Comparison of ENCODE assay signal across 7 cellular contexts in genomic region chr3:43690400-43691119, GRCh38.
DNase-seq lines count a peak whose midpoint lies in the region; ATAC-seq and TF ChIP-seq lines count a peak whose summit lies in the region.

Gene ABHD5, plus strand, starts transcription at chr3:43690938. Its CDS starts 55 bp downstream, at chr3:43690993.

- peak; percentile 88 for ATAC-seq in GM18505 (IDR thresholded peaks at IDR 0.05; ENCODE audit: unreplicated experiment)
- peak; percentile 87 for ATAC-seq in HG02943 (IDR thresholded peaks at IDR 0.05; ENCODE audit: low read depth, unreplicated experiment)

- H3K4me3 ChIP-seq in retinal pigment epithelial cell (ENCODE audit: low read length), result peak within 1 kb of the TSS; percentile 69

- peak; percentile 87 for DNase-seq in NCI-H2029 treated with DMSO at 0.1 percent for 48 hours (lab: John Stamatoyannopoulos, UW)
- peak; percentile 96 for DNase-seq in T-helper 9 cell
- DNase-seq in astrocyte of the hippocampus (ENCODE audit: low read depth, low spot score), result peak; percentile 99
- peak; percentile 76 to 83 for DNase-seq in hippocampal formation (lab: John Stamatoyannopoulos, UW)
- DNase-seq in retinal pigment epithelial cell (ENCODE audit: low read depth), result peak; percentile 86

- peak; percentile 46 for TF ChIP-seq CTCF in retinal pigment epithelial cell (conservative IDR thresholded peaks at IDR 0.05; ENCODE audit: low read depth, low read length)

- TF ChIP-seq POLR2A in GM18505 (IDR thresholded peaks at IDR 0.05; ENCODE audit: borderline replicate concordance, extremely low read depth, insufficient read depth, insufficient read length), result peak; percentile 100

Comparison
In these comparisons a context has a peak if more than half of its experiments do, and no peak if none do; other contexts are left out.
1. Peak in every context shown above with its lines: DNase-seq, ATAC-seq and H3K4me3 ChIP-seq.